ENCODE assay signal across 8 cellular contexts in the genomic region with DNA sequence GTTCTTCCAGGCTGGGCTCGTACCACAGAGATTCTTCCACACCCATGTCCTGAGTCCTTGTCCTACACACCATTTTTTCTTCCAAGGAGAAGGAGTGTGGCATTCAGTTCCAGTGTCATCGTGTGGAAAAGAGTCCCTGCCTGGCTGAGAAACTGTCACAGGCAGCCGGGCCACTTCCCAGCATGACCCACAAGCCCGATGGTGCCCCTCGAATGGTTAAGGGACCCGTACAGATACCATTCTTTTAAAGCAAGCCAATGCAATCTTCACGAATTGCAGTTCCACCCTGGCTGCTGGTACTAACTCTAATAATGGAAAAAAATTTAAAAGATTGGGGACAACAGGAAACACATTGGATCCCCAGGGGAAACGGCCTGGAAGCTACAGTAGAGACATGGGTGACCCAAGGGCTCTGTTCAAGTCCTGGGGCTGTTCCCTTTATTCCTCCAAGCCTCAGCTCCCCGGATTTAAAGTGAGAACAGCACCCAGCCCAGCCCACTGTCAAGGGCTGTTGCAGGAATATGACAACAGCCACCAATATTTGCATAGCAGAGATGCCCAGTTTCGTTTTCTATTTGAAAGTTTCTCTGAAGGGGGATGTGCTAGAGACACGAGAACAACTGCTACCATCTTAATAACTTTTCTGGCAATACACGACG.
DNase-seq lines count a peak whose midpoint lies in the region; ATAC-seq and TF ChIP-seq lines count a peak whose summit lies in the region.

No MANE protein-coding gene starts in this region.

- H3K4me1 ChIP-seq in testis: peaks cover 52% of the 10 kb centered on the region
- H3K4me1 ChIP-seq in hepatocyte (ENCODE audit: insufficient read depth): peaks cover 7% of the 10 kb centered on the region

- H3K27ac ChIP-seq in testis (peak overlapping the region; percentile 94 to 99), hepatocyte (no peak overlapping the region)

- H3K9me2 ChIP-seq in hepatocyte (replicated peaks; ENCODE audit: insufficient read depth): no peaks in the 10 kb centered on the region

- no peaks in the 10 kb centered on the region for H3K79me2 ChIP-seq in hepatocyte

- in situ Hi-C loops in astrocyte of the spinal cord (cut with HindIII; ENCODE audit: low sequenced_read_pairs): no loop called here

- H3K4me2 ChIP-seq in hepatocyte: no peak overlapping the region

- no peaks in the 10 kb centered on the region for H4K20me1 ChIP-seq in hepatocyte (ENCODE audit: insufficient read depth, poor library complexity, severe bottlenecking)

- 37 to 49% methylated on average over 13 of the region's 13 CpGs for WGBS in testis, 2 donors
- 78% methylated on average over 13 of the region's 13 CpGs for WGBS in hepatocyte (ENCODE audit: low lambda C conversion rate, missing lambda C conversion rate)

- peak; percentile 92 to 93 for DNase-seq in NCI-H526 (lab: John Stamatoyannopoulos, UW)
- no peak for DNase-seq in NCI-H526 treated with DMSO at 0.1 percent for 48 hours (lab: John Stamatoyannopoulos, UW)
- peak; percentile 90 for DNase-seq in NCI-H69 (lab: John Stamatoyannopoulos, UW)
- DNase-seq in astrocyte of the spinal cord (ENCODE audit: low read depth, low spot score): peak; percentile 65
- peak; percentile 50 to 61 for DNase-seq in left colon
- peak; percentile 54 for DNase-seq in testis
- DNase-seq in hepatocyte (ENCODE audit: low spot score): no peak

- ATAC-seq in HG02759 (IDR thresholded peaks at IDR 0.05; ENCODE audit: unreplicated experiment): peak; percentile 64
- ATAC-seq in left colon: no peak

- no peaks in the 10 kb centered on the region for H3K9me3 ChIP-seq in testis
- H3K9me3 ChIP-seq in hepatocyte (ENCODE audit: low read depth): no peaks in the 10 kb centered on the region

- TF ChIP-seq CTCF in astrocyte of the spinal cord (IDR thresholded peaks at IDR 0.05; ENCODE audit: low read depth, low read length): no peak
- TF ChIP-seq CTCF in testis (IDR thresholded peaks at IDR 0.05): no peak
- TF ChIP-seq CTCF in hepatocyte (IDR thresholded peaks at IDR 0.05; ENCODE audit: poor library complexity): no peak

- H2AFZ ChIP-seq in hepatocyte: no peak overlapping the region

- peak overlapping the region; percentile 6 for H3K4me3 ChIP-seq in astrocyte of the spinal cord (ENCODE audit: low read depth, low read length)
- no peak overlapping the region for H3K4me3 ChIP-seq in testis
- H3K4me3 ChIP-seq in hepatocyte: no peak overlapping the region

- intact Hi-C loops in left colon (cut with DNase I, micrococcal nuclease) (no loop called here), testis (cut with DNase I; ENCODE audit: low total_unique reads) (no loop called here)

- H3K36me3 ChIP-seq in testis (ENCODE audit: low read depth, missing control alignments) (no peaks in the 10 kb centered on the region), hepatocyte (replicated peaks; ENCODE audit: insufficient read depth, low read depth) (no peaks in the 10 kb centered on the region)

- TF ChIP-seq POLR2A in testis (IDR thresholded peaks at IDR 0.05): no peak

- H3K27me3 ChIP-seq in testis (no peaks in the 10 kb centered on the region), hepatocyte (peaks cover 39% of the 10 kb centered on the region)

Comparison
In these comparisons a context has a peak if more than half of its experiments do, and no peak if none do; other contexts are left out.
1. DNase-seq: peak in NCI-H526 (2 of 2), NCI-H69 (single experiment), astrocyte of the spinal cord (single experiment), left colon (2 of 2) and testis (single experiment); none in NCI-H526 treated with DMSO at 0.1 percent for 48 hours (single experiment) and hepatocyte (single experiment).